ENCODE assay signal across 8 cellular contexts in the genomic region with DNA sequence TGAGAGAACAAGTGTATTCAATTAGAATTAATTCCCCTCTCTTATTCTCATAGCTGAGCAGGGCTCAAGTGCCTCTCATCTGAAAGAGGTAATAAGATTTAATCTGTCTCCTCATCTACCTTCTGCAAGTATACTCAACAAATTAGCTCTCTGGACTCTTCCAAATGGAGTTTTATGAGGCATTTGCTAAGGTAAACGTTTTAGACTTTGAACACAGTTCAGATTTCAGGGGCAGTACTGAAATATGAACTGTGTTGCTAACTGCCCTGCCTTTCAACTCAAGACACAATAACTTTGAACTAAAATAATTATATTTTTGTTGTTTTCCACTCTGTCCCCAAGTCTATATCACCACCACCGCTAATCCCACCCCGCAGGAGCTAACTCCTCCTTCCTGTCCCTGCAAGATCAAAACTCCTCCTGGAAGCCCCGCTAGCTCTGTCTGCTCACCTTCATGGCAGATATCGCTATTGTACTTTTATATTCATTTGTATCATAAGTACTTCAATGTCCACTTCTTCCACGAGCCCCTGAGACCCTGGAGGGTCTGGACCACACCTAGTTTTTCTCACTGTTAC.
DNase-seq lines count a peak whose midpoint lies in the region; ATAC-seq and TF ChIP-seq lines count a peak whose summit lies in the region.
"Not testable (repeated sequence)": the region's sequence is repeated elsewhere in the genome, so short reads cannot be mapped to it uniquely, and the experiment has no call there.

No MANE protein-coding gene starts in this region.

- peak overlapping the region; percentile 54 to 74 (median 62) for H3K4me3 ChIP-seq in BLaER1 treated with 17β-estradiol and CSF1 and Interleukin-3, amounts not matched to agents 10 nM and 100 nM
- peak overlapping the region; percentile 42 for H3K4me3 ChIP-seq in Jurkat, Clone E6-1 (ENCODE audit: low read length)
- peak overlapping the region; percentile 30 to 51 for H3K4me3 ChIP-seq in body of pancreas
- peak overlapping the region; percentile 56 to 66 (median 63) for H3K4me3 ChIP-seq in esophagus muscularis mucosa
- H3K4me3 ChIP-seq in left lung: peak overlapping the region; percentile 34 to 50
- peak overlapping the region; percentile 45 for H3K4me3 ChIP-seq in neuron (ENCODE audit: low read length)

- H3K36me3 Mint-ChIP-seq in activated CD4-positive, alpha-beta T cell treated with anti-CD3 and anti-CD28 coated beads, Interleukin-2, amount 10 ng/mL, durations not matched to agents 7 days and 5 days (ENCODE audit: low read depth): not testable (repeated sequence)

- H3K4me1 ChIP-seq in BLaER1 treated with 17β-estradiol and CSF1 and Interleukin-3, amounts not matched to agents 10 nM and 100 nM: peaks cover 7 to 45% (median 42%) of the 10 kb centered on the region in 10 experiments; a peak in 18 of 20 replicates
- peaks cover 13% of the 10 kb centered on the region for H3K4me1 ChIP-seq in body of pancreas
- not testable (repeated sequence) for H3K4me1 ChIP-seq in esophagus muscularis mucosa; left lung; neuron (ENCODE audit: insufficient read depth, low read length)

- not testable (repeated sequence) for DNase-seq in Jurkat, Clone E6-1 (ENCODE audit: low read depth, low spot score); activated CD4-positive, alpha-beta T cell treated with anti-CD3 and anti-CD28 coated beads, Interleukin-2, amount 10 ng/mL, durations not matched to agents 7 days and 5 days; body of pancreas; esophagus muscularis mucosa (ENCODE audit: extremely low spot score); left lung; stimulated activated naive CD8-positive, alpha-beta T cell treated with anti-CD3 and anti-CD28 coated beads, Interleukin-15, amount 100 ng/mL, for 72 hours

- POLR2A ChIA-PET in activated CD4-positive, alpha-beta T cell treated with anti-CD3 and anti-CD28 coated beads, Interleukin-2, amount 10 ng/mL, durations not matched to agents 7 days and 5 days (lab: Charles Lee): interaction anchor here (0.6 kb wide), 1 partner anchor 158 kb away, joined by 3 read pairs; no protein-coding TSS in a partner anchor

- H3K27me3 Mint-ChIP-seq in activated CD4-positive, alpha-beta T cell treated with anti-CD3 and anti-CD28 coated beads, Interleukin-2, amount 10 ng/mL, durations not matched to agents 7 days and 5 days; stimulated activated naive CD8-positive, alpha-beta T cell treated with anti-CD3 and anti-CD28 coated beads, Interleukin-15, amount 100 ng/mL, for 72 hours: not testable (repeated sequence)

- peak overlapping the region; percentile 67 to 87 (median 79); a peak in 21 of 22 replicates for H3K9ac ChIP-seq in BLaER1 treated with 17β-estradiol and CSF1 and Interleukin-3, amounts not matched to agents 10 nM and 100 nM

- 12 to 13% methylated on average over 6 of the region's 6 CpGs for WGBS in body of pancreas, 2 donors
- WGBS in esophagus muscularis mucosa: 34% methylated on average over 6 of the region's 6 CpGs

- H3K4me2 ChIP-seq in BLaER1 treated with 17β-estradiol and CSF1 and Interleukin-3, amounts not matched to agents 10 nM and 100 nM: peak overlapping the region; percentile 80 to 87 (median 84)

- H4K20me1 ChIP-seq in BLaER1 treated with 17β-estradiol and CSF1 and Interleukin-3, amounts not matched to agents 10 nM and 100 nM: not testable (repeated sequence)

- not testable (repeated sequence) for TF ChIP-seq EP300 in esophagus muscularis mucosa (IDR thresholded peaks at IDR 0.05)

- H3K9me3 Mint-ChIP-seq in activated CD4-positive, alpha-beta T cell treated with anti-CD3 and anti-CD28 coated beads, Interleukin-2, amount 10 ng/mL, durations not matched to agents 7 days and 5 days; stimulated activated naive CD8-positive, alpha-beta T cell treated with anti-CD3 and anti-CD28 coated beads, Interleukin-15, amount 100 ng/mL, for 72 hours: not testable (repeated sequence)

- ATAC-seq in body of pancreas; left lung; stimulated activated naive CD8-positive, alpha-beta T cell treated with anti-CD3 and anti-CD28 coated beads, Interleukin-15, amount 100 ng/mL, for 72 hours: not testable (repeated sequence)

- peak overlapping the region; percentile 77 for H3K4me3 Mint-ChIP-seq in activated CD4-positive, alpha-beta T cell treated with anti-CD3 and anti-CD28 coated beads, Interleukin-2, amount 10 ng/mL, durations not matched to agents 7 days and 5 days
- H3K4me3 Mint-ChIP-seq in stimulated activated naive CD8-positive, alpha-beta T cell treated with anti-CD3 and anti-CD28 coated beads, Interleukin-15, amount 100 ng/mL, for 72 hours: peak overlapping the region; percentile 75 to 80

- H3K4me1 Mint-ChIP-seq in activated CD4-positive, alpha-beta T cell treated with anti-CD3 and anti-CD28 coated beads, Interleukin-2, amount 10 ng/mL, durations not matched to agents 7 days and 5 days: peaks cover 25% of the 10 kb centered on the region
- peaks cover 25% of the 10 kb centered on the region for H3K4me1 Mint-ChIP-seq in stimulated activated naive CD8-positive, alpha-beta T cell treated with anti-CD3 and anti-CD28 coated beads, Interleukin-15, amount 100 ng/mL, for 72 hours

- H3K9me3 ChIP-seq in BLaER1 treated with 17β-estradiol and CSF1 and Interleukin-3, amounts not matched to agents 10 nM and 100 nM (replicated peaks in 1 of 11); body of pancreas; esophagus muscularis mucosa; left lung; neuron (ENCODE audit: low read length): not testable (repeated sequence)

- H3K27ac ChIP-seq in BLaER1 treated with 17β-estradiol and CSF1 and Interleukin-3, amounts not matched to agents 10 nM and 100 nM: peak overlapping the region in 8 of 11 experiments; percentile 62 to 85 (median 76); a peak in 11 of 22 replicates
- H3K27ac ChIP-seq in body of pancreas (peak overlapping the region in 3 of 4 donors; percentile 64 to 85 (median 70)), esophagus muscularis mucosa (replicated peaks in 1 of 4) (peak overlapping the region; percentile 76 to 86 (median 80)), left lung (peak overlapping the region; percentile 26 to 68)

- not testable (repeated sequence) for H3K36me3 ChIP-seq in BLaER1 treated with 17β-estradiol and CSF1 and Interleukin-3, amounts not matched to agents 10 nM and 100 nM; body of pancreas (replicated peaks in 1 of 2; ENCODE audit: insufficient read depth in 1 of 2, low read depth in 2 of 2); esophagus muscularis mucosa; left lung; neuron (ENCODE audit: insufficient read depth, low read length)

- not testable (repeated sequence) for H3K27ac Mint-ChIP-seq in activated CD4-positive, alpha-beta T cell treated with anti-CD3 and anti-CD28 coated beads, Interleukin-2, amount 10 ng/mL, durations not matched to agents 7 days and 5 days
- peak overlapping the region in 1 of 2 donors; percentile 92 for H3K27ac Mint-ChIP-seq in stimulated activated naive CD8-positive, alpha-beta T cell treated with anti-CD3 and anti-CD28 coated beads, Interleukin-15, amount 100 ng/mL, for 72 hours

- TF ChIP-seq CTCF in body of pancreas (IDR thresholded peaks at IDR 0.05); esophagus muscularis mucosa (IDR thresholded peaks at IDR 0.05); left lung (IDR thresholded peaks at IDR 0.05): not testable (repeated sequence)

- CTCF ChIA-PET in activated CD4-positive, alpha-beta T cell treated with anti-CD3 and anti-CD28 coated beads, Interleukin-2, amount 10 ng/mL, durations not matched to agents 7 days and 5 days (lab: Charles Lee): not testable (repeated sequence)

- not testable (repeated sequence) for H3K27me3 ChIP-seq in BLaER1 treated with 17β-estradiol and CSF1 and Interleukin-3, amounts not matched to agents 10 nM and 100 nM; body of pancreas; esophagus muscularis mucosa; left lung; neuron (ENCODE audit: insufficient read depth, low read length)

- peak overlapping the region; percentile 81 for H2AFZ ChIP-seq in neuron (ENCODE audit: low read depth, low read length)

- TF ChIP-seq POLR2A in body of pancreas (IDR thresholded peaks at IDR 0.05); esophagus muscularis mucosa (IDR thresholded peaks at IDR 0.05; ENCODE audit: low read depth): not testable (repeated sequence)

- intact Hi-C loops in body of pancreas (cut with DNase I): loop anchor here (10.0 kb wide), 1 partner anchor 324 kb away; no protein-coding TSS in a partner anchor
- intact Hi-C loops in esophagus muscularis mucosa (cut with DNase I); left lung (cut with DNase I): not testable (repeated sequence)
